In the genomic region with DNA sequence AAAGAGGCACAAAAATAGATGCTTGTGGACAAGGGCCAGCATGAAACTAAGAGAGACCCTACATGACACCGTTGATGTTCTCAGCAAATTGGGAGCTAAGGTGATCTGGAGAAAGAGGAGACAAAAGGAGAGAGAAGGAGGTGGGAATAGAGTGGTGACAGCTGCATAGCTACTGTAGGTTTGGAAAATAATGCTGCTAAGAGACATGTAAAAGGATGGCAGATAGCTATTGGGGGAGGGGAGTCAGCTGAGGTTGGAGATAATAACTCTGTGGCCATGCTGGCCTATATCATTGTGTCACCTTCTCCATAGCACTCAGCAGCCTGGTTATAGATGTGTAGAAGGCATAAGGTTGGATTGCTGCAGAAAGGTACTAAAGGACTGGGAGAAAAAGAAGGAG, we compare ENCODE assay signal across 26 cellular contexts.
"Had no signal": no experiment of that assay in that cellular context is flagged by ENCODE, and none has a peak within 500 bp of the region (broad histone marks: within the 10 kb centered on the region; RNA-seq: fewer than 3 reads in every experiment).

No MANE protein-coding gene starts in this region.

- ATAC-seq: esophagus mucosa; foreskin keratinocyte; naive thymus-derived CD8-positive, alpha-beta T cell; sciatic nerve; stimulated activated effector memory CD8-positive, alpha-beta T cell treated with anti-CD3 and anti-CD28 coated beads, Interleukin-12 subunit alpha, Interleukin-12 subunit beta, amount 100 ng/mL, for 72 hours had no signal

- DNase-seq: colonic mucosa; effector CD8-positive, alpha-beta T cell; endodermal cell; foreskin keratinocyte; glutamatergic neuron; mammary epithelial cell; mesendoderm; midbrain; naive thymus-derived CD8-positive, alpha-beta T cell; occipital lobe; ovary; posterior cingulate gyrus; retina; stimulated activated CD4-positive, alpha-beta T cell treated with anti-CD3 and anti-CD28 coated beads, Interleukin-12 subunit alpha, Interleukin-12 subunit beta, amount 100 ng/mL, for 4 hours; stimulated activated CD4-positive, alpha-beta T cell treated with anti-CD3 and anti-CD28 coated beads, Interleukin-2, amount 100 ng/mL, for 24 hours; stimulated activated CD4-positive, alpha-beta T cell treated with anti-CD3 and anti-CD28 coated beads, Interleukin-4, amount 100 ng/mL, for 24 hours; stimulated activated naive CD4-positive, alpha-beta T cell treated with Interleukin-2 at 50 U/mL for 16 hours; stomach; thyroid gland; trophoblast cell had no signal

- H3K36me3 ChIP-seq: colonic mucosa, ovary, thyroid gland, vagina had no signal

- H3K27me3 ChIP-seq: colonic mucosa, foreskin keratinocyte, ovary, stomach, thyroid gland, vagina had no signal

- H3K4me1 ChIP-seq: colonic mucosa, foreskin keratinocyte, thyroid gland, vagina had no signal

- H3K27ac ChIP-seq: colonic mucosa, epithelial cell of prostate, foreskin keratinocyte, ovary, stomach, thyroid gland, vagina had no signal

- H3K9me3 ChIP-seq: colonic mucosa, ovary, thyroid gland, vagina had no signal

- H3K4me3 ChIP-seq: colonic mucosa, ovary, smooth muscle cell, stomach, thyroid gland, vagina had no signal
